In genomic region chr18:49976810-49977209, GRCh38 we compare ENCODE assay signal across 17 cellular contexts.
DNase-seq lines count a peak whose midpoint lies in the region.
"Had no signal": no experiment of that assay in that cellular context is flagged by ENCODE, and none has a peak within 500 bp of the region (broad histone marks: within the 10 kb centered on the region; RNA-seq: fewer than 3 reads in every experiment).

No MANE protein-coding gene starts in this region.

- DNase-seq in NCI-H1694 (lab: John Stamatoyannopoulos, UW) (peak; percentile 74), anterior cingulate cortex (lab: John Stamatoyannopoulos, UW) (peak in 41 of 58 donors; percentile 6 to 56 (median 27)), hippocampal formation (lab: John Stamatoyannopoulos, UW) (peak; percentile 11 to 15), HuH-7.5 (ENCODE audit: low spot score) (no peak), CD1c-positive myeloid dendritic cell (ENCODE audit: extremely low spot score) (no peak), NAMALWA (ENCODE audit: low spot score) (no peak), hepatic stellate cell (ENCODE audit: low spot score) (no peak)
- DNase-seq: activated effector memory CD4-positive, alpha-beta T cell treated with Interleukin-2 at 50 U/mL for 16 hours; AML-193; Calu3; dermis blood vessel endothelial cell; NCI-H1417; NK-92 treated with Interleukin-12 subunit alpha and Interleukin-12 subunit beta, amount 100 ng/mL, for 24 hours; Peyer's patch; stimulated activated CD4-positive, alpha-beta T cell treated with anti-CD3 and anti-CD28 coated beads, Interleukin-2, amount 100 ng/mL, for 24 hours; stimulated activated naive CD4-positive, alpha-beta T cell treated with Interleukin-2 at 50 U/mL for 16 hours; transverse colon had no signal

Comparison
In these comparisons a context has a peak if more than half of its experiments do, and no peak if none do; other contexts are left out.
1. DNase-seq: peak in NCI-H1694 (single experiment), anterior cingulate cortex (41 of 58) and hippocampal formation (2 of 2); none in HuH-7.5 (single experiment), CD1c-positive myeloid dendritic cell (single experiment), NAMALWA (single experiment) and hepatic stellate cell (single experiment).